9 cellular contexts compared by ENCODE assay signal in the genomic region with DNA sequence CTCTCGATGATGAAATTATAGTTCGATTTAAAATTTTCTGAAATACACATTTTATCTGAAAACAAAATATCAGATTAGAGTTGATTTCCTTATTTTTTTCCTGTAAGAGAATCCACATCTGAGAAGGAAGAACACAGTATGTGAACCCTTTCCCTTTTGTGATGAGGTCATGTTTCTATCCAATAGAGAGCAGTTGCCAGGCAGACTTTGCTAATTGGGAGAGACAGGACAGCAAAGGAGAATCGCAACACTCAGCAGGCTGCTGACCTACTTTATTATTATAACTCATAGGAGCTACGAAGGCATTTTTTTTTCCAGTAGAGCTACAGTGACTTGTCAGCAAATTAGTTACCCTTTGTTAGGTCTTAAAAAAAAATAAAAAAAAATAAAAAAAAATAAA.
DNase-seq lines count a peak whose midpoint lies in the region; ATAC-seq, FAIRE-seq and TF ChIP-seq lines count a peak whose summit lies in the region.
"Had no signal": no experiment of that assay in that cellular context is flagged by ENCODE, and none has a peak within 500 bp of the region (broad histone marks: within the 10 kb centered on the region; RNA-seq: fewer than 3 reads in every experiment).

No MANE protein-coding gene starts in this region.

- H3K4me2 ChIP-seq in GM23248 (ENCODE audit: unreplicated experiment) (no peak overlapping the region), H1 (ENCODE audit: insufficient read depth in 1 of 2, low read depth in 2 of 2, low read length in 2 of 2) (no peak overlapping the region)

- no peak overlapping the region for H3K4ac ChIP-seq in H1 (replicated peaks; ENCODE audit: insufficient read length, low read depth, low read length)

- H3K9me3 ChIP-seq in GM23248 (ENCODE audit: low read depth) (no peaks in the 10 kb centered on the region), H1 (ENCODE audit: insufficient read depth in 2 of 2, low read depth in 1 of 2, low read length in 1 of 2) (no peaks in the 10 kb centered on the region; a peak in 1 of 4 replicates), psoas muscle (no peaks in the 10 kb centered on the region), esophagus squamous epithelium (no peaks in the 10 kb centered on the region)

- H2AFZ ChIP-seq in GM23248: no peak overlapping the region
- H2AFZ ChIP-seq in H1 (ENCODE audit: low read length): no peak overlapping the region

- H3K4me1 ChIP-seq in GM23248 (ENCODE audit: insufficient read depth): no peaks in the 10 kb centered on the region
- no peaks in the 10 kb centered on the region for H3K4me1 ChIP-seq in H1 (replicated peaks in 1 of 4; ENCODE audit: control insufficient read depth in 3 of 4, insufficient read depth in 4 of 4, low read length in 3 of 4)
- H3K4me1 ChIP-seq in psoas muscle: peaks cover 5% of the 10 kb centered on the region
- H3K4me1 ChIP-seq in esophagus squamous epithelium: no peaks in the 10 kb centered on the region

- no peak overlapping the region for H3K4me3 ChIP-seq in GM23248
- no peak overlapping the region for H3K4me3 ChIP-seq in H1 (ENCODE audit: extremely low read depth in 1 of 4, insufficient read depth in 2 of 4, low read depth in 3 of 4, low read length in 4 of 4)
- H3K4me3 ChIP-seq in psoas muscle: no peak overlapping the region
- no peak overlapping the region for H3K4me3 ChIP-seq in esophagus squamous epithelium

- H4K8ac ChIP-seq in H1 (ENCODE audit: extremely low read depth, insufficient read depth, low read length): no peak overlapping the region

- no peak for TF ChIP-seq CTCF in H1 (IDR thresholded peaks at IDR 0.05; ENCODE audit: control extremely low read depth in 1 of 3, insufficient read depth in 1 of 3, low read depth in 1 of 3, low read length in 3 of 3)
- no peak for TF ChIP-seq CTCF in psoas muscle (IDR thresholded peaks at IDR 0.05)
- no peak for TF ChIP-seq CTCF in esophagus squamous epithelium (IDR thresholded peaks at IDR 0.05)

- no peak overlapping the region for H2BK5ac ChIP-seq in H1 (ENCODE audit: low read depth, low read length)

- H4K20me1 ChIP-seq in GM23248 (ENCODE audit: insufficient read depth) (no peaks in the 10 kb centered on the region), H1 (replicated peaks in 1 of 2; ENCODE audit: control insufficient read depth in 1 of 2, insufficient read depth in 2 of 2, low read length in 2 of 2) (no peaks in the 10 kb centered on the region)

- no peak overlapping the region for H4K91ac ChIP-seq in H1 (replicated peaks; ENCODE audit: insufficient read length, low read length)

- TF ChIP-seq POLR2A in H1 (IDR thresholded peaks at IDR 0.05; ENCODE audit: control extremely low read depth in 1 of 2, low read depth in 2 of 2, low read length in 2 of 2) (no peak), esophagus squamous epithelium (IDR thresholded peaks at IDR 0.05) (no peak)

- H3K36me3 ChIP-seq in GM23248 (ENCODE audit: low read depth) (no peaks in the 10 kb centered on the region), H1 (ENCODE audit: control insufficient read depth in 2 of 4, insufficient read depth in 4 of 4, low read length in 3 of 4) (no peaks in the 10 kb centered on the region), psoas muscle (ENCODE audit: insufficient read depth in 1 of 2, low read depth in 1 of 2) (no peaks in the 10 kb centered on the region), esophagus squamous epithelium (no peaks in the 10 kb centered on the region)

- in situ Hi-C loops in GM23248 (cut with MboI): no loop called here

- H3K14ac ChIP-seq in H1 (ENCODE audit: insufficient read length): no peak overlapping the region

- no peak overlapping the region for H3K18ac ChIP-seq in H1 (ENCODE audit: extremely low read depth, low read length)

- no peaks in the 10 kb centered on the region for H3K79me1 ChIP-seq in H1 (ENCODE audit: low read depth, low read length)

- peak; percentile 14 for DNase-seq in GM23248
- DNase-seq in NCI-H1092 treated with DMSO at 0.1 percent for 48 hours (lab: John Stamatoyannopoulos, UW): peak; percentile 3
- no peak for DNase-seq in H1 (ENCODE audit: low read depth in 1 of 2, low spot score in 2 of 2)
- DNase-seq in psoas muscle: peak in 1 of 2 donors; percentile 44
- DNase-seq in esophagus squamous epithelium (lab: John Stamatoyannopoulos, UW): no peak
- DNase-seq in T1000 (lab: John Stamatoyannopoulos, UW): no peak

- H2BK15ac ChIP-seq in H1 (ENCODE audit: low read length): no peak overlapping the region

- TF ChIP-seq EP300 in H1 (IDR thresholded peaks at IDR 0.05; ENCODE audit: borderline replicate concordance in 1 of 2, low read depth in 2 of 2, low read length in 2 of 2): no peak

- ATAC-seq in psoas muscle (peak; percentile 92 to 100 (median 98)), GM18907 (IDR thresholded peaks at IDR 0.05; ENCODE audit: unreplicated experiment) (no peak), HG03175 (IDR thresholded peaks at IDR 0.05; ENCODE audit: unreplicated experiment) (no peak)

- CTCF ChIA-PET in H1 (lab: Charles Lee; ENCODE audit: partially characterized antibody): interaction anchor here (0.8 kb wide), 1 partner anchor 67 kb away, joined by 3 read pairs; no protein-coding TSS in a partner anchor

- H3K23me2 ChIP-seq in H1 (ENCODE audit: low read depth, low read length): no peaks in the 10 kb centered on the region

- H3K79me2 ChIP-seq in GM23248 (ENCODE audit: insufficient read depth) (no peaks in the 10 kb centered on the region), H1 (ENCODE audit: control insufficient read depth in 1 of 2, insufficient read depth in 2 of 2, low read length in 2 of 2) (no peaks in the 10 kb centered on the region)

- intact Hi-C loops in psoas muscle (cut with DNase I) (no loop called here), esophagus squamous epithelium (cut with DNase I) (no loop called here)

- H3K27me3 ChIP-seq in GM23248 (replicated peaks; ENCODE audit: insufficient read depth): no peaks in the 10 kb centered on the region
- H3K27me3 ChIP-seq in H1 (replicated peaks in 1 of 4; ENCODE audit: control insufficient read depth in 3 of 4, extremely low read depth in 1 of 4, insufficient read depth in 3 of 4, low read length in 3 of 4): no peaks in the 10 kb centered on the region
- H3K27me3 ChIP-seq in psoas muscle (ENCODE audit: insufficient read depth in 3 of 3, low read length in 2 of 3): no peaks in the 10 kb centered on the region
- H3K27me3 ChIP-seq in esophagus squamous epithelium: no peaks in the 10 kb centered on the region

- no peak overlapping the region for H2BK20ac ChIP-seq in H1 (ENCODE audit: low read length)

- WGBS in GM23248 (ENCODE audit: low coverage in 1 of 2, low lambda C conversion rate in 2 of 2, missing lambda C conversion rate in 2 of 2), 2 experiments: 4% methylated on average over 4 of the region's 4 CpGs
- 49% methylated on average over 4 of the region's 4 CpGs; no CpG with 5 or more reads in 1 of the 2 experiments for WGBS in H1 (ENCODE audit: extremely low coverage in 1 of 2, insufficient coverage in 1 of 2, insufficient read length in 1 of 2, insufficient replicate concordance in 2 of 2, low coverage in 1 of 2, low lambda C conversion rate in 2 of 2, missing lambda C conversion rate in 1 of 2), 2 experiments
- WGBS in psoas muscle, 3 donors: 40 to 42% (median 40%) methylated on average over 4 of the region's 4 CpGs
- 50 to 58% methylated on average over 4 of the region's 4 CpGs for WGBS in esophagus squamous epithelium, 2 donors

- H3K27ac ChIP-seq in GM23248 (no peak overlapping the region), H1 (ENCODE audit: low read depth, low read length) (no peak overlapping the region), psoas muscle (peak overlapping the region; percentile 33), esophagus squamous epithelium (no peak overlapping the region)

- H2BK120ac ChIP-seq in H1 (replicated peaks; ENCODE audit: low read depth, low read length): no peak overlapping the region

- no peak overlapping the region for H4K5ac ChIP-seq in H1 (ENCODE audit: insufficient read length, low read depth, low read length)

- no peak overlapping the region for H3K9ac ChIP-seq in GM23248
- no peak overlapping the region for H3K9ac ChIP-seq in H1 (replicated peaks in 1 of 4; ENCODE audit: extremely low read depth in 1 of 4, low read depth in 3 of 4, low read length in 3 of 4)

- no peak overlapping the region for H3K56ac ChIP-seq in H1 (replicated peaks; ENCODE audit: insufficient read length, low read depth, low read length)

- peak; percentile 50 for FAIRE-seq in H1 (lab: Jason Lieb, UNC)
- FAIRE-seq: TTC549 had no signal

- no peak overlapping the region for H2BK12ac ChIP-seq in H1 (ENCODE audit: low read depth, low read length)

- TF ChIP-seq RAD21 in H1 (IDR thresholded peaks at IDR 0.05 in 1 of 2, conservative IDR thresholded peaks at IDR 0.05 in 1 of 2; ENCODE audit: low read depth in 2 of 2, low read length in 2 of 2): no peak

- no peak overlapping the region for H3K23ac ChIP-seq in H1 (ENCODE audit: insufficient read length)

- no peaks in the 10 kb centered on the region for H3F3A ChIP-seq in GM23248 (ENCODE audit: insufficient read depth)

- POLR2A ChIA-PET in H1 (lab: Charles Lee; ENCODE audit: partially characterized antibody): no interaction called here

- no peak overlapping the region for H2AK5ac ChIP-seq in H1 (ENCODE audit: low read depth, low read length)

- H3K9me2 ChIP-seq in GM23248 (ENCODE audit: insufficient read depth): no peaks in the 10 kb centered on the region

TF ChIP-seq in H1, 55 proteins besides CTCF, POLR2A, EP300 and RAD21:
- TF ChIP-seq, protein P1, sequence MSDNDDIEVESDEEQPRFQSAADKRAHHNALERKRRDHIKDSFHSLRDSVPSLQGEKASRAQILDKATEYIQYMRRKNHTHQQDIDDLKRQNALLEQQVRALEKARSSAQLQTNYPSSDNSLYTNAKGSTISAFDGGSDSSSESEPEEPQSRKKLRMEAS (IDR thresholded peaks at IDR 0.05): no peak
- TF ChIP-seq JUND (IDR thresholded peaks at IDR 0.05; ENCODE audit: low read length) (0 out of 2 replicates have a peak, but pooled peaks have one; percentile 8), BACH1 (IDR thresholded peaks at IDR 0.05; ENCODE audit: low read length) (no peak), SP2 (IDR thresholded peaks at IDR 0.05; ENCODE audit: low read length) (no peak), NRF1 (IDR thresholded peaks at IDR 0.05; ENCODE audit: low read depth, low read length) (no peak), SP1 (IDR thresholded peaks at IDR 0.05; ENCODE audit: low read depth, low read length) (peak; percentile 56; the same call in 1 of the 2 replicates), RFX5 (IDR thresholded peaks at IDR 0.05; ENCODE audit: borderline replicate concordance, low read depth, low read length) (peak; percentile 98)

Comparison
In these comparisons a context has a peak if more than half of its experiments do, and no peak if none do; other contexts are left out.
1. DNase-seq: peak in GM23248 (single experiment) and NCI-H1092 treated with DMSO at 0.1 percent for 48 hours (single experiment); none in H1 (0 of 2), esophagus squamous epithelium (single experiment) and T1000 (single experiment).
2. ATAC-seq: peak in psoas muscle (4 of 4); none in GM18907 (single experiment) and HG03175 (single experiment).